8 cellular contexts compared by ENCODE assay signal in the genomic region with DNA sequence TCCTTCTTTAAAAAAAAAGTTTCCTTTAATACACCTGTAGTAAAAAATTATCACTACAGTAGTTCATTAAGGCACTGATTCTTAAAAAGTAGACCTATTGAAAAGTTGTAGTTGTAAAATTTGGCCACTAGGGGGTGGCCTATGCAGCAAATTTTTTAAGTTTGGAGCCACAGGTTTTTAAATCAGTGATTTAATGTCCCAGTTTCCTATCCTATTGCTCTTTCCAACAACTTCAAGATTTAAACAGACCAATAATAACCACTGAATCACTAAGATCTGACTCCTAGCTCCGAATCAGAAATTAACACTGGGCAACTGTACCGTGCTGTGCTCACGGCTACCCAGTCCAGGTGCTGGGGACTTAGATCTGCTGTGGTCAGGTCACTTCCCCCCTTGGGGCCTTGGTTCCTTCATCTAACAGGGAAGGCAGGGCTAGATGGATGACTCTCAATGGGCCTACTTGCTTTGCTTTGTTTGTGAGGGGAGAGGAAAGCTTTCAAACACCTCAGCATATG.
DNase-seq lines count a peak whose midpoint lies in the region; ATAC-seq, FAIRE-seq and TF ChIP-seq lines count a peak whose summit lies in the region.

No MANE protein-coding gene starts in this region.

- DNase-seq in NCI-H2029 (lab: John Stamatoyannopoulos, UW) (peak; percentile 19), NCI-H2029 treated with DMSO at 0.1 percent for 48 hours (lab: John Stamatoyannopoulos, UW) (no peak), RCC 7860 (ENCODE audit: low spot score) (peak; percentile 25), endothelial cell (ENCODE audit: low spot score) (peak; percentile 24), middle frontal gyrus (ENCODE audit: extremely low spot score, low spot score) (peak; percentile 31)

- peak; percentile 77 for FAIRE-seq in RCC 7860 (lab: Jason Lieb, UNC)

- no peaks in the 10 kb centered on the region for H3K9me3 Mint-ChIP-seq in endothelial cell (ENCODE audit: unreplicated experiment)
- no peaks in the 10 kb centered on the region for H3K9me3 Mint-ChIP-seq in activated T-helper 17 cell treated with anti-CD3 and anti-CD28 coated beads, Interleukin-2, amount 50 U/mL, for 72 hours

- no peak overlapping the region for H3K4me3 Mint-ChIP-seq in endothelial cell (ENCODE audit: unreplicated experiment)
- H3K4me3 Mint-ChIP-seq in activated T-helper 17 cell treated with anti-CD3 and anti-CD28 coated beads, Interleukin-2, amount 50 U/mL, for 72 hours = no peak overlapping the region

- H3K4me1 Mint-ChIP-seq in endothelial cell (ENCODE audit: unreplicated experiment) = peaks cover 3% of the 10 kb centered on the region
- no peaks in the 10 kb centered on the region for H3K4me1 Mint-ChIP-seq in activated T-helper 17 cell treated with anti-CD3 and anti-CD28 coated beads, Interleukin-2, amount 50 U/mL, for 72 hours

- TF ChIP-seq CTCF in endothelial cell (IDR thresholded peaks at IDR 0.05; ENCODE audit: unreplicated experiment) = peak; percentile 100

- no peaks in the 10 kb centered on the region for H3K27me3 Mint-ChIP-seq in endothelial cell (ENCODE audit: unreplicated experiment)
- H3K27me3 Mint-ChIP-seq in activated T-helper 17 cell treated with anti-CD3 and anti-CD28 coated beads, Interleukin-2, amount 50 U/mL, for 72 hours = no peaks in the 10 kb centered on the region

- no peaks in the 10 kb centered on the region for H3K36me3 Mint-ChIP-seq in endothelial cell (ENCODE audit: low read depth, unreplicated experiment)
- H3K36me3 Mint-ChIP-seq in activated T-helper 17 cell treated with anti-CD3 and anti-CD28 coated beads, Interleukin-2, amount 50 U/mL, for 72 hours (ENCODE audit: low read depth) = peaks cover 80% of the 10 kb centered on the region

- ATAC-seq in HG03097 (IDR thresholded peaks at IDR 0.05; ENCODE audit: low FRiP score, unreplicated experiment) (peak; percentile 56), HG02938 (IDR thresholded peaks at IDR 0.05; ENCODE audit: unreplicated experiment) (no peak)
- no peak for ATAC-seq in activated T-helper 17 cell treated with anti-CD3 and anti-CD28 coated beads, Interleukin-2, amount 50 U/mL, for 72 hours (replicated peaks)

- peak overlapping the region; percentile 31 for H3K27ac Mint-ChIP-seq in endothelial cell (ENCODE audit: unreplicated experiment)
- no peak overlapping the region for H3K27ac Mint-ChIP-seq in activated T-helper 17 cell treated with anti-CD3 and anti-CD28 coated beads, Interleukin-2, amount 50 U/mL, for 72 hours
